8 cellular contexts compared by ENCODE assay signal in the genomic region with DNA sequence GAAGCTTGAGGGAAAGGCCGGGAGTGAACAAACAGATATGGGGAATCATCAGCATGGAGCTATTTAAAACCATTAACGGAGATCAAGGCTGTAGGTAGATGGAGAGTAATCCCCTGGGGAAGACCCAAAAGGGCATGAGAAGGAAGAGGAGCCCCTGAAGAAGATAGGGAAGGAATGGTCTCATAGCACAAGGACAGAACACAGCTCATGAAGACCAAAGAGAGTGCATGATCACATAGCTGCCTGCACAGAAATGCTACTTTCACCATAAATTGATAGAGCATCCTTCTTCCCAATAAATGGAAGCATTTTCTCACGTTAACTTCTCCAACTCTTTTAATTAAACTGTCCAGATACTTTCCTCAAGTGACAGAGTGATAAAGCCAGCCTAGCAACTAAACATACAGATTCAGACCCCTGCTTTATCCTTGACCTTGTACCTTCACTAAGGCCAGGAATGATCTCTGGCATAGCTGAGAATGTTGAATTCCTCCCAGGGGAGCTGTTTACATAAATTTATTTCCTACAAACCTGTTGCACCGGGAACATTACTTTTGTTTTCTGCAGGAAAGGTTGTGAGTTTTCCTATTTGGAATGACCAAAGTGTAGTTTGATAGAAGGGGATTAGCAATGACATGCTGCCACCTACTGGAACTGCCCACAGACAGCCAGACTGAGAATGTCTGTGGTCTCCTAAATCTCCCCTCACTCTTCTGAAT.
DNase-seq lines count a peak whose midpoint lies in the region; ATAC-seq and TF ChIP-seq lines count a peak whose summit lies in the region.

No MANE protein-coding gene starts in this region.

- H2AK5ac ChIP-seq in neuronal stem cell (ENCODE audit: low read depth, low read length), result no peak overlapping the region

- no peak overlapping the region for H4K91ac ChIP-seq in neuronal stem cell (ENCODE audit: low read depth, low read length, poor library complexity)

- no peak overlapping the region for H3K23ac ChIP-seq in neuronal stem cell (ENCODE audit: low read depth, low read length, poor library complexity)

- DNase-seq in AG08395 (ENCODE audit: low spot score), result peak; percentile 46
- peak; percentile 30 for DNase-seq in H4 (ENCODE audit: low spot score)
- peak; percentile 39 for DNase-seq in NT2/D1 (ENCODE audit: low read depth, low spot score)
- DNase-seq in erythroblast (lab: John Stamatoyannopoulos, UW), result peak; percentile 2 to 39
- peak; percentile 26 for DNase-seq in neuronal stem cell (ENCODE audit: low spot score)
- no peak for DNase-seq in effector CD8-positive, alpha-beta T cell (lab: John Stamatoyannopoulos, UW)
- no peak for DNase-seq in T-helper 1 cell

- H3K27me3 ChIP-seq in NT2/D1 (ENCODE audit: insufficient read depth, insufficient read length) (no peaks in the 10 kb centered on the region), neuronal stem cell (ENCODE audit: control insufficient read depth in 3 of 3, insufficient read depth in 3 of 3, low read depth in 1 of 3, low read length in 3 of 3) (no peaks in the 10 kb centered on the region)

- no peaks in the 10 kb centered on the region for H3K9me3 ChIP-seq in NT2/D1 (ENCODE audit: insufficient read depth, low read length)
- H3K9me3 ChIP-seq in neuronal stem cell (replicated peaks in 1 of 2; ENCODE audit: control insufficient read depth in 2 of 2, insufficient read depth in 1 of 2, low read depth in 1 of 2, low read length in 2 of 2), result no peaks in the 10 kb centered on the region

- no peak overlapping the region for H3K4me2 ChIP-seq in neuronal stem cell (ENCODE audit: insufficient read depth, low read length, poor library complexity, severe bottlenecking)

- no peak overlapping the region for H3K27ac ChIP-seq in neuronal stem cell (replicated peaks; ENCODE audit: low read length)

- TF ChIP-seq POLR2A in erythroblast (IDR thresholded peaks at IDR 0.05; ENCODE audit: low read length), result no peak

- H2BK5ac ChIP-seq in neuronal stem cell (ENCODE audit: low read length), result no peak overlapping the region

- H3K79me1 ChIP-seq in neuronal stem cell (ENCODE audit: low read depth, low read length), result no peaks in the 10 kb centered on the region

- no peak overlapping the region for H3K14ac ChIP-seq in neuronal stem cell (ENCODE audit: low read length)

- WGBS in neuronal stem cell (ENCODE audit: extremely low coverage in 2 of 2, insufficient read length in 2 of 2, insufficient replicate concordance in 1 of 2), 2 donors, result no CpG with 5 or more reads among the region's 4 CpGs

- H3K4me3 ChIP-seq in NT2/D1 (ENCODE audit: insufficient read length, low read depth) (no peak overlapping the region), neuronal stem cell (ENCODE audit: low read length in 2 of 2) (no peak overlapping the region)

- H3K18ac ChIP-seq in neuronal stem cell (ENCODE audit: low read length), result no peak overlapping the region

- H3K9ac ChIP-seq in NT2/D1 (ENCODE audit: insufficient read length, low read depth) (no peak overlapping the region), neuronal stem cell (ENCODE audit: low read depth, low read length, poor library complexity) (no peak overlapping the region)

- no peak overlapping the region for H2BK120ac ChIP-seq in neuronal stem cell (ENCODE audit: low read depth, low read length)

- no peaks in the 10 kb centered on the region for H3K4me1 ChIP-seq in NT2/D1 (ENCODE audit: insufficient read depth, insufficient read length)
- H3K4me1 ChIP-seq in neuronal stem cell (ENCODE audit: control insufficient read depth in 2 of 2, insufficient read depth in 1 of 2, low read depth in 1 of 2, low read length in 2 of 2), result peaks cover 0 to 2% of the 10 kb centered on the region in 2 donors

- no peak overlapping the region for H3K4ac ChIP-seq in neuronal stem cell (ENCODE audit: low read length)

- no peak overlapping the region for H4K8ac ChIP-seq in neuronal stem cell (ENCODE audit: low read depth, low read length)

- H3K36me3 ChIP-seq in NT2/D1 (ENCODE audit: insufficient read depth, insufficient read length, low read length) (no peaks in the 10 kb centered on the region), neuronal stem cell (replicated peaks in 1 of 2; ENCODE audit: control insufficient read depth in 2 of 2, insufficient read depth in 2 of 2, low read length in 2 of 2) (no peaks in the 10 kb centered on the region)

- H2BK12ac ChIP-seq in neuronal stem cell (ENCODE audit: low read length), result no peak overlapping the region

- no peak overlapping the region for H2BK15ac ChIP-seq in neuronal stem cell (ENCODE audit: low read length)

- ATAC-seq in GM19455 (IDR thresholded peaks at IDR 0.05; ENCODE audit: unreplicated experiment), result no peak

- H2AFZ ChIP-seq in neuronal stem cell (ENCODE audit: low read length), result no peak overlapping the region

Comparison
In these comparisons a context has a peak if more than half of its experiments do, and no peak if none do; other contexts are left out.
1. DNase-seq: peak in AG08395 (single experiment), H4 (single experiment), NT2/D1 (single experiment), erythroblast (2 of 2) and neuronal stem cell (single experiment); none in effector CD8-positive, alpha-beta T cell (single experiment) and T-helper 1 cell (0 of 5).